Comparison of ENCODE assay signal across 8 cellular contexts in the genomic region with DNA sequence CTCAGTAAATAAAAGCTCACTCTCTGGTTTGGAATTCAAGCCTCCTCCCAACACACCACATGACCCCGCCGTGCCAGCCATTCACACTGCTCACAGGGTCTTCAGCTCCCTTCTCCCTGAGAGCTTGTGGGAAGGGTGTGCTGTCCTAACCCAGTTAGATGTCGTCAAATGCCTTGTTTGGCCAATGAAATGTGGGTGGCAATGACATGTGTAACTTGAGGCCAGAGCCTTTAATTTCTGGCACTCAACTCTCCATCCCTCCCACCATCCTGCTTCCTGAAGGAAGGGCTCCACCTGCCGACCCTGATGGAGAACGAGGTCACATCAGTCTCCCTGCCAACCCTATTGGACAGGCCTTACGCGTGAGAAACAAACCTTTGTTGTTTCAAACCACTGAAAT.
DNase-seq lines count a peak whose midpoint lies in the region; ATAC-seq and TF ChIP-seq lines count a peak whose summit lies in the region.

No MANE protein-coding gene starts in this region.

- TF ChIP-seq CTCF in HFF-Myc (IDR thresholded peaks at IDR 0.05; ENCODE audit: low read depth, low read length, missing control alignments) (peak; percentile 52), heart left ventricle (IDR thresholded peaks at IDR 0.05) (peak in 11 of 12 donors; percentile 10 to 46 (median 37))

- no peaks in the 10 kb centered on the region for H3K36me3 ChIP-seq in heart left ventricle

- DNase-seq in AG08395 (ENCODE audit: low spot score) (peak; percentile 32), HFF-Myc (ENCODE audit: extremely low read depth, low read depth) (peak; percentile 32), RPMI7951 (ENCODE audit: low read depth) (peak; percentile 72), heart left ventricle (peak in 3 of 5 donors; percentile 21 to 33 (median 23)), pons (ENCODE audit: low spot score) (no peak)
- no peak for DNase-seq in effector memory CD8-positive, alpha-beta T cell
- no peak for DNase-seq in stimulated activated CD4-positive, alpha-beta T cell treated with anti-CD3 and anti-CD28 coated beads, Interleukin-2, amount 100 ng/mL, for 24 hours

- H3K4me3 Mint-ChIP-seq in effector memory CD8-positive, alpha-beta T cell, result no peak overlapping the region

- intact Hi-C loops in heart left ventricle (cut with DNase I), result loop anchor here in 9 of 10 donors (1.0 to 5.0 kb wide), 5 partner anchors 61 to 81 kb away; no protein-coding TSS in a partner anchor

- no peak overlapping the region for H3K27ac Mint-ChIP-seq in effector memory CD8-positive, alpha-beta T cell

- H3K36me3 Mint-ChIP-seq in effector memory CD8-positive, alpha-beta T cell (ENCODE audit: insufficient read depth), result no peaks in the 10 kb centered on the region

- TF ChIP-seq POLR2A in heart left ventricle (IDR thresholded peaks at IDR 0.05), result no peak

- H3K27me3 Mint-ChIP-seq in effector memory CD8-positive, alpha-beta T cell, result peaks cover 19 to 31% of the 10 kb centered on the region in 2 donors

- H3K4me3 ChIP-seq in HFF-Myc (replicated peaks; ENCODE audit: low read depth, low read length) (no peak overlapping the region), heart left ventricle (no peak overlapping the region)

- H3K9me3 ChIP-seq in heart left ventricle, result peaks cover 0 to 5% (median 0%) of the 10 kb centered on the region in 12 donors

- peaks cover 0 to 4% of the 10 kb centered on the region in 2 donors for H3K4me1 Mint-ChIP-seq in effector memory CD8-positive, alpha-beta T cell (ENCODE audit: low read depth in 2 of 2)

- no peak overlapping the region for H3K27ac ChIP-seq in heart left ventricle

- WGBS in heart left ventricle, 4 donors, result 38 to 41% (median 39%) methylated on average over 7 of the region's 7 CpGs

- ATAC-seq in heart left ventricle (peak; percentile 46 to 84 (median 70)), HG03521 (IDR thresholded peaks at IDR 0.05; ENCODE audit: unreplicated experiment) (no peak)
- ATAC-seq in effector memory CD8-positive, alpha-beta T cell (replicated peaks), result no peak

- no peaks in the 10 kb centered on the region for H3K27me3 ChIP-seq in heart left ventricle

- H3K4me1 ChIP-seq in heart left ventricle, result peaks cover 0 to 8% (median 0%) of the 10 kb centered on the region in 12 donors

- no peaks in the 10 kb centered on the region for H3K9me3 Mint-ChIP-seq in effector memory CD8-positive, alpha-beta T cell

Comparison
In these comparisons a context has a peak if more than half of its experiments do, and no peak if none do; other contexts are left out.
1. DNase-seq: peak in AG08395 (single experiment), HFF-Myc (single experiment), RPMI7951 (single experiment) and heart left ventricle (3 of 5); none in effector memory CD8-positive, alpha-beta T cell (0 of 3), stimulated activated CD4-positive, alpha-beta T cell treated with anti-CD3 and anti-CD28 coated beads, Interleukin-2, amount 100 ng/mL, for 24 hours (0 of 2) and pons (single experiment).
2. ATAC-seq: peak in heart left ventricle (4 of 4); none in effector memory CD8-positive, alpha-beta T cell (single experiment) and HG03521 (single experiment).